In genomic region chr16:55242667-55243066, GRCh38 we compare ENCODE assay signal across 1 cellular context.
TF ChIP-seq lines count a peak whose summit lies in the region.

No MANE protein-coding gene starts in this region.

TF ChIP-seq in H1, 55 proteins besides CTCF, POLR2A, EP300 and RAD21:
- TF ChIP-seq CHD7 (IDR thresholded peaks at IDR 0.05; ENCODE audit: insufficient replicate concordance, low read length) (no peak), FOSL1 (IDR thresholded peaks at IDR 0.05; ENCODE audit: insufficient read depth, low read depth, low read length) (no peak), HDAC2 (IDR thresholded peaks at IDR 0.05; ENCODE audit: borderline replicate concordance in 1 of 2, low read depth in 2 of 2, low read length in 2 of 2) (no peak), BRCA1 (IDR thresholded peaks at IDR 0.05; ENCODE audit: low read depth, low read length) (no peak)
